In the genomic region with DNA sequence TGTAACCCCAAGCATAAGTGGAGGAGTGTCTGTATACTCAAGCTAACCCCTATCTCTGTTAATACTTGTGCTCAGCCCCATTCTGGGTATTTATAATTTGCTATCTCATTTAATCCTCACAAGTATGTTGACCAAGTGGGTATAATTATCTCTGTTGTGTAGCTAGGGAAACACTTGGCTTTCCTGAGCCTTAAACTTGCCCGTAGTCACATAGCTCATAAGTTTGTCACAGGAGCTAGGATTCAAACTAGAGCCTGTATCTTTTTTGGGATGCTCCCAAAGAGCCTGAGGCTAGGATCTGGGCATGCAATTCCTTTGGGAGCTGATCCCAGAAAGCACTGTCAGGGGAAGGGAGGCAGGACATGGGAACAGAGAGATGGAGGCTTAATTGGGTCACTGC, we compare ENCODE assay signal across 26 cellular contexts.
"Had no signal": no experiment of that assay in that cellular context is flagged by ENCODE, and none has a peak within 500 bp of the region (broad histone marks: within the 10 kb centered on the region; RNA-seq: fewer than 3 reads in every experiment).

No MANE protein-coding gene starts in this region.

- H3K27me3 ChIP-seq: ascending aorta, MG63, SJSA1 had no signal

- ATAC-seq: activated CD8-positive, alpha-beta memory T cell treated with anti-CD3 and anti-CD28 coated beads, Interleukin-2, amount 10 ng/mL, durations not matched to agents 7 days and 5 days; activated naive CD4-positive, alpha-beta T cell treated with anti-CD3 and anti-CD28 coated beads, Interleukin-2, amount 50 U/mL, for 72 hours; activated naive CD8-positive, alpha-beta T cell treated with anti-CD3 and anti-CD28 coated beads, Interleukin-2, amount 50 U/mL, for 24 hours; activated T-cell treated with anti-CD3 and anti-CD28 coated beads, Interleukin-2, amount 50 U/mL, for 4 hours; Panc1 had no signal

- H3K4me3 Mint-ChIP-seq: activated CD8-positive, alpha-beta memory T cell treated with anti-CD3 and anti-CD28 coated beads, Interleukin-2, amount 10 ng/mL, durations not matched to agents 7 days and 5 days; activated naive CD8-positive, alpha-beta T cell treated with anti-CD3 and anti-CD28 coated beads, Interleukin-2, amount 50 U/mL, for 24 hours; activated T-cell treated with anti-CD3 and anti-CD28 coated beads, Interleukin-2, amount 50 U/mL, for 4 hours; T-helper 1 cell treated with Interleukin-12 subunit alpha and Interleukin-12 subunit beta and Interleukin-4 antibody, amounts not matched to agents 30 μg/mL and 1 μg/mL, for 36 hours had no signal

- H3K36me3 Mint-ChIP-seq: activated CD8-positive, alpha-beta memory T cell treated with anti-CD3 and anti-CD28 coated beads, Interleukin-2, amount 10 ng/mL, durations not matched to agents 7 days and 5 days had no signal

- H3K27me3 Mint-ChIP-seq: activated CD8-positive, alpha-beta memory T cell treated with anti-CD3 and anti-CD28 coated beads, Interleukin-2, amount 10 ng/mL, durations not matched to agents 7 days and 5 days; activated naive CD8-positive, alpha-beta T cell treated with anti-CD3 and anti-CD28 coated beads, Interleukin-2, amount 50 U/mL, for 24 hours had no signal

- H3K9me3 ChIP-seq: ascending aorta, MG63 had no signal

- H3K36me3 ChIP-seq: ascending aorta, MG63, SJSA1 had no signal

- H3K4me1 ChIP-seq: ascending aorta, SJSA1 had no signal

- DNase-seq: activated CD4-positive, alpha-beta T cell treated with anti-CD3 and anti-CD28 coated beads for 48 hours; activated CD4-positive, alpha-beta T cell treated with anti-CD3 and anti-CD28 coated beads, Interleukin-2, amount 50 U/mL, for 4 hours; activated CD4-positive, CD25-positive, alpha-beta regulatory T cell treated with anti-CD3 and anti-CD28 coated beads, Interleukin-2, amount 50 U/mL, for 72 hours; activated CD8-positive, alpha-beta memory T cell treated with anti-CD3 and anti-CD28 coated beads, Interleukin-2, amount 10 ng/mL, durations not matched to agents 7 days and 5 days; activated effector memory CD4-positive, alpha-beta T cell treated with anti-CD3 and anti-CD28 coated beads, Interleukin-2, amount 50 U/mL, for 16 hours; activated naive CD4-positive, alpha-beta T cell treated with Interleukin-2 at 50 U/mL for 16 hours; activated naive CD8-positive, alpha-beta T cell treated with anti-CD3 and anti-CD28 coated beads, Interleukin-2, amount 50 U/mL, for 24 hours; activated T-cell treated with anti-CD3 and anti-CD28 coated beads, Interleukin-2, amount 50 U/mL, for 4 hours; amniotic stem cell; MG63; MV-4-11; NCI-H1105; NCI-H1436; NCI-H1694 treated with DMSO at 0.1 percent for 48 hours; NCI-H2029 treated with DMSO at 0.1 percent for 48 hours; NCI-H510A treated with DMSO at 0.1 percent for 48 hours; NCI-H69; NK-92 treated with Interleukin-12 subunit alpha and Interleukin-12 subunit beta, amount 100 ng/mL, for 24 hours; OCI-M1; SHP77 had no signal

- H3K4me3 ChIP-seq: ascending aorta, MG63, SJSA1 had no signal

- H3K4me1 Mint-ChIP-seq: activated CD8-positive, alpha-beta memory T cell treated with anti-CD3 and anti-CD28 coated beads, Interleukin-2, amount 10 ng/mL, durations not matched to agents 7 days and 5 days; activated naive CD8-positive, alpha-beta T cell treated with anti-CD3 and anti-CD28 coated beads, Interleukin-2, amount 50 U/mL, for 24 hours had no signal

- H3K27ac Mint-ChIP-seq: activated CD8-positive, alpha-beta memory T cell treated with anti-CD3 and anti-CD28 coated beads, Interleukin-2, amount 10 ng/mL, durations not matched to agents 7 days and 5 days; activated naive CD4-positive, alpha-beta T cell treated with anti-CD3 and anti-CD28 coated beads, Interleukin-2, amount 50 U/mL, for 72 hours; activated naive CD8-positive, alpha-beta T cell treated with anti-CD3 and anti-CD28 coated beads, Interleukin-2, amount 50 U/mL, for 24 hours; T-helper 1 cell treated with Interleukin-12 subunit alpha and Interleukin-12 subunit beta and Interleukin-4 antibody, amounts not matched to agents 30 μg/mL and 1 μg/mL, for 36 hours had no signal

- H3K27ac ChIP-seq: ascending aorta, RWPE1, SJSA1 had no signal
